Comparison of ENCODE assay signal across 8 cellular contexts in the genomic region with DNA sequence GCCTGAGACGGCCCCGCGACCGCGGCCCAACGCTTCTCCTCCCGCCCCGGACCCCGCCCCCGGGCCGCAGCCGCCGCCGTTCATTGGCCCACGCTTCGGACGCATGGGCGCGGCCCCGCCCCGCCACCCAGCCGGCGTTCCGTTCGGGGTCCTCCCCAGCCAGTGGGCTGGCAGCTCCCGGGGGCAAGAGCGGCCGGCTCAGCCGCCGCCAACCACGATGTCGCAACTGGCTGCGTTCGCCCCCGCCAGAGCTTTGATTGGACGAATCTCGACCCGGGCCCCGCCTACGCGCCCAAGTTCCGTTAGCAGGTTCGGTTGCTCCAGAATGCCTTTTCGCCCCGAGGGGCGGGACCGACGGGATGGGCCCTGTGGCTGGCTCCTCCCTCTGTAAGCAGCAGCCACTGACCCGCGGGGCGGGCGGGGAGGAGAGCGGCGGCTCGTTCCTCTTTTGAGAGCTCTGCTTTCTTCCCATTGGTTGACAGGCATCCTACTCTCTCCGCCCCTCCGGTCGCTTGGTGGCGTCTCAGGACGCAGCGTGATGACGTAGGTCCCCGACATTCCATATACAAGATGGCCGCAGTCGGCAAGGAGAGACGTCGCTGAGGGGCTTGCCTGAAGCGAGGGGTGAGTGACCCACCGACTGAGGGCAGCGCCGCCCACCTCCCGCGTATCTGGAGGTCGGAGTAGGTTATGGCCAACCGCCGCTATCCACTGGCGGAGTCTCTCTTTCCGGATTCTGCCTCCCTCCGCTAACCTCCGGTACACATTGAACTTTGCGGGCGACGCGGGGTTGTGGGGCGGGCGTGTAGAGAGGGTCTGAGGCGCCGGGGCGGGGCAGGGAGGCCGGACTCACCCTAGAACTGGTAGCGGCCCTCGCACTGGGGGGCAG. TPM values are rescaled to one million over a fixed set of nuclear protein-coding genes. Genes with fewer than 3 reads are reported as not detected.
DNase-seq lines count a peak whose midpoint lies in the region; ATAC-seq and TF ChIP-seq lines count a peak whose summit lies in the region.

Gene CCNK (plus strand): TSS at position 554 of the 889 bp plus-strand sequence. CDS start 11,269 bp downstream, outside the sequence.
Gene SETD3 (minus strand): TSS at position 4 of the 889 bp plus-strand sequence. CDS start 15,054 bp downstream, outside the sequence.

- peaks cover 62% of the 10 kb centered on the region for H3K4me1 Mint-ChIP-seq in activated naive CD8-positive, alpha-beta T cell (ENCODE audit: low read depth)

- CTCF ChIA-PET in GM10248 (lab: Yijun Ruan, JAX) = interaction anchor here (0.9 to 1.6 kb wide), 3 partner anchors 9 to 13 kb away, joined by 3 to 4 read pairs (median 3); no protein-coding TSS in a partner anchor

- H3K27ac Mint-ChIP-seq in activated naive CD8-positive, alpha-beta T cell = peak within 1 kb of the TSS; percentile 98

- TF ChIP-seq CTCF in GM10248 (IDR thresholded peaks at IDR 0.05; ENCODE audit: control extremely low read depth, extremely low read depth, low read depth, missing control alignments) = no peak

- H3K4me3 Mint-ChIP-seq in activated naive CD8-positive, alpha-beta T cell = peak within 1 kb of the TSS; percentile 98

- peak; percentile 99 for DNase-seq in GM10248 (ENCODE audit: extremely low spot score)
- peak; percentile 100 for DNase-seq in NCI-H1105 (lab: John Stamatoyannopoulos, UW)
- peak; percentile 99 for DNase-seq in SKM-1 treated with dmso at 0.1 percent for 144 hours (lab: John Stamatoyannopoulos, UW; ENCODE audit: unreplicated experiment)
- DNase-seq in glomerular endothelial cell (ENCODE audit: extremely low read depth, low read depth, low spot score) = peak; percentile 90
- DNase-seq in occipital lobe (lab: John Stamatoyannopoulos, UW) = peak; percentile 100

- no peaks in the 10 kb centered on the region for H3K27me3 Mint-ChIP-seq in activated naive CD8-positive, alpha-beta T cell

- no peaks in the 10 kb centered on the region for H3K36me3 Mint-ChIP-seq in activated naive CD8-positive, alpha-beta T cell

- peak within 1 kb of the TSS; percentile 48 for H3K27ac ChIP-seq in temporal lobe (ENCODE audit: low read depth, low read length)

- H3K9me3 Mint-ChIP-seq in activated naive CD8-positive, alpha-beta T cell (ENCODE audit: low read depth) = no peaks in the 10 kb centered on the region

- POLR2A ChIA-PET in GM10248 (lab: Yijun Ruan, JAX) = interaction anchor here (0.8 to 1.3 kb wide), 4 partner anchors 13 to 203 kb away, joined by 3 to 6 read pairs (median 4); partner anchors contain the start of gene CYP46A1

- ATAC-seq in HG02623 (IDR thresholded peaks at IDR 0.05; ENCODE audit: unreplicated experiment) = peak; percentile 82

RNA-seq across cellular contexts. Expression of gene CCNK, which starts in this region (rescaled TPM):
- 25.5 and 41.1 TPM in 2 replicates for total RNA-seq in glomerular endothelial cell
- 22.6 TPM for total RNA-seq in occipital lobe
- total RNA-seq in temporal lobe = 15.7 TPM

RNA-seq across cellular contexts. Expression of gene SETD3, which starts in this region (rescaled TPM):
- total RNA-seq in glomerular endothelial cell (44.8 and 53.9 TPM in 2 replicates), occipital lobe (78.8 TPM), temporal lobe (50.9 TPM)

Comparison
In these comparisons a context has a peak if more than half of its experiments do, and no peak if none do; other contexts are left out.
1. Peak in every context shown above with its lines: DNase-seq, ATAC-seq and H3K27ac ChIP-seq.